In genomic region chr3:177051419-177051818, GRCh38 we compare ENCODE assay signal across 11 cellular contexts.
DNase-seq lines count a peak whose midpoint lies in the region; ATAC-seq and TF ChIP-seq lines count a peak whose summit lies in the region.
"Had no signal": no experiment of that assay in that cellular context is flagged by ENCODE, and none has a peak within 500 bp of the region (broad histone marks: within the 10 kb centered on the region; RNA-seq: fewer than 3 reads in every experiment).

No MANE protein-coding gene starts in this region.

- BruUV-seq in Calu3 (replicated peaks; lab: Mats Ljungman, UMichigan): no TSS peak

- CTCF ChIA-PET in HEK293 (lab: Yijun Ruan, JAX) (interaction anchor here (0.6 to 1.4 kb wide), 6 partner anchors 10 to 1334 kb away, joined by 3 to 6 read pairs (median 4); no protein-coding TSS in a partner anchor), Calu3 (lab: Charles Lee) (interaction anchor here (0.6 to 1.9 kb wide), 11 partner anchors 146 to 1334 kb away, joined by 3 to 14 read pairs (median 6); partner anchors contain the start of gene TBL1XR1)

- no peak for ATAC-seq in HG03342 (IDR thresholded peaks at IDR 0.05; ENCODE audit: unreplicated experiment)
- ATAC-seq: stimulated activated memory B cell treated with anti-CD40 and anti-IgM and Interleukin-4, amounts not matched to agents 10 μg/mL and 1 μg/mL and 100 μg/mL, for 72 hours had no signal

- H3K4me1 ChIP-seq in HEK293 (ENCODE audit: control insufficient read depth, insufficient read depth, low read length): no peaks in the 10 kb centered on the region

- peaks cover 10 to 53% of the 10 kb centered on the region in 2 experiments for H3K36me3 ChIP-seq in HEK293 (ENCODE audit: control insufficient read depth in 2 of 2, insufficient read depth in 1 of 2, low read length in 2 of 2)

- H3K9me3 Mint-ChIP-seq in osteocyte (ENCODE audit: unreplicated experiment) (no peaks in the 10 kb centered on the region), Calu3 (ENCODE audit: low read depth, unreplicated experiment) (no peaks in the 10 kb centered on the region)
- H3K9me3 Mint-ChIP-seq: stimulated activated memory B cell treated with anti-CD40 and anti-IgM and Interleukin-4, amounts not matched to agents 10 μg/mL and 1 μg/mL and 100 μg/mL, for 72 hours had no signal

- H3K4me1 Mint-ChIP-seq in osteocyte (ENCODE audit: unreplicated experiment) (peaks cover 55% of the 10 kb centered on the region), Calu3 (ENCODE audit: low read depth, unreplicated experiment) (no peaks in the 10 kb centered on the region)

- no peaks in the 10 kb centered on the region for H3K9me3 ChIP-seq in HEK293 (ENCODE audit: control insufficient read depth, insufficient read depth, low read depth, low read length)
- H3K9me3 ChIP-seq: heart right ventricle had no signal

- intact Hi-C loops in Calu3 (cut with micrococcal nuclease; ENCODE audit: unreplicated experiment): loop anchor here (1.0 to 10.0 kb wide), 11 partner anchors 143 to 1333 kb away; no protein-coding TSS in a partner anchor

- H3K27ac Mint-ChIP-seq in osteocyte (ENCODE audit: unreplicated experiment) (peak overlapping the region; percentile 66), Calu3 (ENCODE audit: unreplicated experiment) (no peak overlapping the region)
- H3K27ac Mint-ChIP-seq: stimulated activated memory B cell treated with anti-CD40 and anti-IgM and Interleukin-4, amounts not matched to agents 10 μg/mL and 1 μg/mL and 100 μg/mL, for 72 hours had no signal

- TF ChIP-seq CTCF in HEK293 (tag by site-specific recombination; IDR thresholded peaks at IDR 0.05) (no peak), cardiac fibroblast (IDR thresholded peaks at IDR 0.05; ENCODE audit: low read depth, low read length) (no peak), osteocyte (IDR thresholded peaks at IDR 0.05) (no peak), coronary artery (IDR thresholded peaks at IDR 0.05) (no peak), Calu3 (IDR thresholded peaks at IDR 0.05; ENCODE audit: unreplicated experiment) (no peak)

- no peak overlapping the region for H3K4me3 Mint-ChIP-seq in osteocyte (ENCODE audit: unreplicated experiment)
- no peak overlapping the region for H3K4me3 Mint-ChIP-seq in Calu3 (ENCODE audit: low read depth, unreplicated experiment)
- H3K4me3 Mint-ChIP-seq: stimulated activated memory B cell treated with anti-CD40 and anti-IgM and Interleukin-4, amounts not matched to agents 10 μg/mL and 1 μg/mL and 100 μg/mL, for 72 hours had no signal

- peaks cover 53% of the 10 kb centered on the region for H3K36me3 Mint-ChIP-seq in osteocyte (ENCODE audit: unreplicated experiment)
- peaks cover 26% of the 10 kb centered on the region for H3K36me3 Mint-ChIP-seq in Calu3 (ENCODE audit: insufficient read depth, unreplicated experiment)

- no peak overlapping the region for H3K4me3 ChIP-seq in HEK293 (ENCODE audit: low read depth, low read length)
- no peak overlapping the region for H3K4me3 ChIP-seq in cardiac fibroblast (replicated peaks in 1 of 2; ENCODE audit: low read depth in 2 of 2, low read length in 2 of 2)
- no peak overlapping the region for H3K4me3 ChIP-seq in coronary artery
- H3K4me3 ChIP-seq: heart right ventricle had no signal

- DNase-seq in NCI-H510A (lab: John Stamatoyannopoulos, UW) (peak; percentile 41), cardiac fibroblast (ENCODE audit: low read depth in 2 of 2) (peak; percentile 16 to 45), osteocyte (ENCODE audit: extremely low spot score, unreplicated experiment) (no peak), coronary artery (ENCODE audit: low spot score) (no peak), Calu3 (no peak), SKM-1 treated with dmso at 0.1 percent for 144 hours (lab: John Stamatoyannopoulos, UW; ENCODE audit: unreplicated experiment) (no peak)
- DNase-seq: activated gamma-delta T cell, heart right ventricle had no signal

- POLR2A ChIA-PET in HEK293 (lab: Yijun Ruan, JAX): interaction anchor here (1.5 kb wide), 1 partner anchor 146 kb away, joined by 4 read pairs; the partner anchor contains the start of gene TBL1XR1

- no peak overlapping the region for H3K27ac ChIP-seq in HEK293 (ENCODE audit: extremely low read depth, low read depth, low read length)
- no peak overlapping the region for H3K27ac ChIP-seq in coronary artery

- H3K27me3 Mint-ChIP-seq in osteocyte (ENCODE audit: unreplicated experiment) (no peaks in the 10 kb centered on the region), Calu3 (ENCODE audit: unreplicated experiment) (no peaks in the 10 kb centered on the region)
- H3K27me3 Mint-ChIP-seq: stimulated activated memory B cell treated with anti-CD40 and anti-IgM and Interleukin-4, amounts not matched to agents 10 μg/mL and 1 μg/mL and 100 μg/mL, for 72 hours had no signal

TF ChIP-seq in HEK293, 187 proteins besides CTCF, POLR2A, EP300 and RAD21:
- TF ChIP-seq SCRT1 (tag by site-specific recombination; IDR thresholded peaks at IDR 0.05; ENCODE audit: borderline replicate concordance): no peak
- TF ChIP-seq ZNF350 (tag by site-specific recombination; IDR thresholded peaks at IDR 0.05): no peak
- no peak for TF ChIP-seq ZNF560 (tag by site-specific recombination; IDR thresholded peaks at IDR 0.05; ENCODE audit: borderline replicate concordance)
- TF ChIP-seq, protein P1, sequence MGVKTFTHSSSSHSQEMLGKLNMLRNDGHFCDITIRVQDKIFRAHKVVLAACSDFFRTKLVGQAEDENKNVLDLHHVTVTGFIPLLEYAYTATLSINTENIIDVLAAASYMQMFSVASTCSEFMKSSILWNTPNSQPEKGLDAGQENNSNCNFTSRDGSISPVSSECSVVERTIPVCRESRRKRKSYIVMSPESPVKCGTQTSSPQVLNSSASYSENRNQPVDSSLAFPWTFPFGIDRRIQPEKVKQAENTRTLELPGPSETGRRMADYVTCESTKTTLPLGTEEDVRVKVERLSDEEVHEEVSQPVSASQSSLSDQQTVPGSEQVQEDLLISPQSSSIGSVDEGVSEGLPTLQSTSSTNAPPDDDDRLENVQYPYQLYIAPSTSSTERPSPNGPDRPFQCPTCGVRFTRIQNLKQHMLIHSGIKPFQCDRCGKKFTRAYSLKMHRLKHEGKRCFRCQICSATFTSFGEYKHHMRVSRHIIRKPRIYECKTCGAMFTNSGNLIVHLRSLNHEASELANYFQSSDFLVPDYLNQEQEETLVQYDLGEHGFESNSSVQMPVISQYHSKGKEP (tag by site-specific recombination; IDR thresholded peaks at IDR 0.05): peak; percentile 86
- no peak for TF ChIP-seq ZBTB1 (tag by site-specific recombination; IDR thresholded peaks at IDR 0.05)
- no peak for TF ChIP-seq ZNF692 (tag by site-specific recombination; IDR thresholded peaks at IDR 0.05)

Comparison
In these comparisons a context has a peak if more than half of its experiments do, and no peak if none do; other contexts are left out.
1. DNase-seq: peak in NCI-H510A (single experiment) and cardiac fibroblast (2 of 2); none in osteocyte (single experiment), coronary artery (single experiment), Calu3 (single experiment) and SKM-1 treated with dmso at 0.1 percent for 144 hours (single experiment).